ENCODE assay signal across 1 cellular context in the genomic region with DNA sequence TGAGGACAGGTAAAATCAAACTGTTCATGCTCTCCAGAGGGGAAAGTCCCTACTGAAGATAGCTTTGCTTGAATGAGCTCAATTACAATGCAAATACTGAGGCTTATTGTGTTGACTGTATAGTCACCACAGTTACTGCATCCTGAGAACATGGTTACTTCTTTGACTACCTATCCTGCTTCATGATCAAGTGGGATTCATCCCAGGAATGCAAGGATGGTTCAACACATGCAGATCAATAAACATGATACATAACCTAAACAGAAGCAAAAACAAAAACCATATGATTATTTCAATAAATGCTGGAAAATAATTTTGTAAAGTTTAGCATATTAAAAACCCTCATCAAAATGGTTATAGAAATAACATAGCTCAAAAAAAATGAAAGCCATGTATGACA.
TF ChIP-seq lines count a peak whose summit lies in the region.

No MANE protein-coding gene starts in this region.

TF ChIP-seq in GM12878, 131 proteins besides CTCF, POLR2A, EP300 and RAD21:
- TF ChIP-seq, protein P1, sequence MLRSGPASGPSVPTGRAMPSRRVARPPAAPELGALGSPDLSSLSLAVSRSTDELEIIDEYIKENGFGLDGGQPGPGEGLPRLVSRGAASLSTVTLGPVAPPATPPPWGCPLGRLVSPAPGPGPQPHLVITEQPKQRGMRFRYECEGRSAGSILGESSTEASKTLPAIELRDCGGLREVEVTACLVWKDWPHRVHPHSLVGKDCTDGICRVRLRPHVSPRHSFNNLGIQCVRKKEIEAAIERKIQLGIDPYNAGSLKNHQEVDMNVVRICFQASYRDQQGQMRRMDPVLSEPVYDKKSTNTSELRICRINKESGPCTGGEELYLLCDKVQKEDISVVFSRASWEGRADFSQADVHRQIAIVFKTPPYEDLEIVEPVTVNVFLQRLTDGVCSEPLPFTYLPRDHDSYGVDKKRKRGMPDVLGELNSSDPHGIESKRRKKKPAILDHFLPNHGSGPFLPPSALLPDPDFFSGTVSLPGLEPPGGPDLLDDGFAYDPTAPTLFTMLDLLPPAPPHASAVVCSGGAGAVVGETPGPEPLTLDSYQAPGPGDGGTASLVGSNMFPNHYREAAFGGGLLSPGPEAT (IDR thresholded peaks at IDR 0.05; ENCODE audit: low read depth) = 0 out of 2 replicates have a peak, but pooled peaks have one; percentile 14
- TF ChIP-seq DPF2 (IDR thresholded peaks at IDR 0.05) (no peak), IKZF1 (conservative IDR thresholded peaks at IDR 0.05) (0 out of 2 replicates have a peak, but pooled peaks have one; percentile 15), ASH2L (IDR thresholded peaks at IDR 0.05; ENCODE audit: borderline replicate concordance, low read depth) (no peak), RUNX3 (IDR thresholded peaks at IDR 0.05; ENCODE audit: low read length) (peak; percentile 44), IKZF2 (IDR thresholded peaks at IDR 0.05) (peak in 1 of 2 experiments; percentile 47; a peak in 1 of 4 replicates), POU2F2 (IDR thresholded peaks at IDR 0.05; ENCODE audit: borderline replicate concordance, low read depth, low read length) (peak; percentile 51; the same call in 1 of the 3 replicates)
